ENCODE assay signal across 8 cellular contexts in genomic region chr15:41775651-41776050, GRCh38. TPM values are rescaled to one million over a fixed set of nuclear protein-coding genes. Genes with fewer than 3 reads are reported as not detected.
A peak's percentile ranks its signal among the peaks of the same experiment; 100 is the strongest.
DNase-seq lines count a peak whose midpoint lies in the region; ATAC-seq, FAIRE-seq and TF ChIP-seq lines count a peak whose summit lies in the region.

No MANE protein-coding gene starts in this region.

- H3K27me3 Mint-ChIP-seq in activated T-cell treated with anti-CD3 and anti-CD28 coated beads, Interleukin-2, amount 50 U/mL, for 4 hours (ENCODE audit: low read depth) = no peaks in the 10 kb centered on the region
- H3K27me3 Mint-ChIP-seq in activated naive CD8-positive, alpha-beta T cell treated with anti-CD3 and anti-CD28 coated beads for 36 hours = no peaks in the 10 kb centered on the region

- H3K9me3 ChIP-seq in keratinocyte (ENCODE audit: control insufficient read depth, low read depth, low read length) = no peaks in the 10 kb centered on the region
- H3K9me3 ChIP-seq in thymus (ENCODE audit: control insufficient read depth) = no peaks in the 10 kb centered on the region

- no peaks in the 10 kb centered on the region for H4K20me1 ChIP-seq in keratinocyte (ENCODE audit: control insufficient read depth, extremely low read depth, insufficient read depth, low read length)

- H3K79me2 ChIP-seq in keratinocyte (ENCODE audit: control insufficient read depth, insufficient read depth, low read length) = peaks cover 57% of the 10 kb centered on the region

- H3K36me3 Mint-ChIP-seq in activated T-cell treated with anti-CD3 and anti-CD28 coated beads, Interleukin-2, amount 50 U/mL, for 4 hours (ENCODE audit: insufficient read depth) = peaks cover 11% of the 10 kb centered on the region
- H3K36me3 Mint-ChIP-seq in activated naive CD8-positive, alpha-beta T cell treated with anti-CD3 and anti-CD28 coated beads for 36 hours = peaks cover 6% of the 10 kb centered on the region

- no peaks in the 10 kb centered on the region for H3K9me1 ChIP-seq in keratinocyte (ENCODE audit: control insufficient read depth, extremely low read depth, insufficient read depth, low read length)

- dilution Hi-C loops in keratinocyte (cut with MboI; ENCODE audit: extremely low pct_ligation_motif_present, low sequenced_read_pairs) = no loop called here

- TF ChIP-seq CTCF in keratinocyte (optimal IDR thresholded peaks at IDR 0.05 in 1 of 3, IDR thresholded peaks at IDR 0.05 in 1 of 3, conservative IDR thresholded peaks at IDR 0.05 in 1 of 3; ENCODE audit: extremely low read depth in 1 of 3, insufficient read depth in 2 of 3, low read length in 3 of 3) = no peak

- no peaks in the 10 kb centered on the region for H3K9me3 Mint-ChIP-seq in activated T-cell treated with anti-CD3 and anti-CD28 coated beads, Interleukin-2, amount 50 U/mL, for 4 hours
- no peaks in the 10 kb centered on the region for H3K9me3 Mint-ChIP-seq in activated naive CD8-positive, alpha-beta T cell treated with anti-CD3 and anti-CD28 coated beads for 36 hours

- H3K4me1 ChIP-seq in keratinocyte (ENCODE audit: control insufficient read depth, extremely low read depth, insufficient read depth, low read length) = peaks cover 59% of the 10 kb centered on the region
- H3K4me1 ChIP-seq in thymus (ENCODE audit: control insufficient read depth, insufficient read depth, low read length) = peaks cover 30% of the 10 kb centered on the region

- peak overlapping the region; percentile 84 for H3K9ac ChIP-seq in keratinocyte (ENCODE audit: control insufficient read depth, extremely low read depth, insufficient read depth, low read length)

- H3K4me2 ChIP-seq in keratinocyte (ENCODE audit: control insufficient read depth, extremely low read depth, insufficient read depth, low read depth, low read length) = peak overlapping the region; percentile 86

- no peak overlapping the region for H3K27ac Mint-ChIP-seq in activated naive CD8-positive, alpha-beta T cell treated with anti-CD3 and anti-CD28 coated beads for 36 hours

- 62% methylated on average over 2 of the region's 2 CpGs for WGBS in thymus

- no peak overlapping the region for H2AFZ ChIP-seq in keratinocyte (ENCODE audit: control insufficient read depth, low read length)

- H3K4me3 ChIP-seq in keratinocyte (ENCODE audit: control insufficient read depth in 2 of 3, extremely low read depth in 1 of 3, insufficient read depth in 2 of 3, low read depth in 1 of 3, low read length in 3 of 3) (peak overlapping the region; percentile 62 to 76 (median 72)), thymus (ENCODE audit: low read length) (peak overlapping the region; percentile 57)

- peak; percentile 98 for FAIRE-seq in keratinocyte (lab: Jason Lieb, UNC)
- FAIRE-seq in RCC 7860 (lab: Jason Lieb, UNC) = no peak

- no peak for ATAC-seq in activated T-cell treated with anti-CD3 and anti-CD28 coated beads, Interleukin-2, amount 50 U/mL, for 4 hours
- ATAC-seq in GM19455 (IDR thresholded peaks at IDR 0.05; ENCODE audit: unreplicated experiment) = no peak

- H3K27me3 ChIP-seq in keratinocyte (ENCODE audit: control insufficient read depth, extremely low read depth, insufficient read depth, low read length) (no peaks in the 10 kb centered on the region), thymus (ENCODE audit: control insufficient read depth, insufficient read depth) (no peaks in the 10 kb centered on the region)

- DNase-seq in activated T-cell treated with anti-CD3 and anti-CD28 coated beads, Interleukin-2, amount 50 U/mL, for 4 hours = no peak
- DNase-seq in activated T-cell treated with anti-CD3 and anti-CD28 coated beads, Interleukin-2, amount 50 U/mL, for 48 hours = no peak
- no peak for DNase-seq in activated naive CD8-positive, alpha-beta T cell treated with anti-CD3 and anti-CD28 coated beads for 36 hours
- DNase-seq in keratinocyte (ENCODE audit: low read depth, low spot score) (peak; percentile 93), RCC 7860 (ENCODE audit: low spot score) (no peak), NCI-H510A treated with DMSO at 0.1 percent for 48 hours (lab: John Stamatoyannopoulos, UW) (no peak)

- H3K4me1 Mint-ChIP-seq in activated T-cell treated with anti-CD3 and anti-CD28 coated beads, Interleukin-2, amount 50 U/mL, for 4 hours (ENCODE audit: low read depth) = peaks cover 63% of the 10 kb centered on the region
- peaks cover 60% of the 10 kb centered on the region for H3K4me1 Mint-ChIP-seq in activated naive CD8-positive, alpha-beta T cell treated with anti-CD3 and anti-CD28 coated beads for 36 hours

- peak overlapping the region; percentile 95 for H3K27ac ChIP-seq in keratinocyte (ENCODE audit: control insufficient read depth, insufficient read depth, low read length)
- no peak overlapping the region for H3K27ac ChIP-seq in thymus (ENCODE audit: low read depth)

- H3K4me3 Mint-ChIP-seq in activated T-cell treated with anti-CD3 and anti-CD28 coated beads, Interleukin-2, amount 50 U/mL, for 4 hours = peak overlapping the region; percentile 93
- H3K4me3 Mint-ChIP-seq in activated naive CD8-positive, alpha-beta T cell treated with anti-CD3 and anti-CD28 coated beads for 36 hours = peak overlapping the region; percentile 89

- H3K36me3 ChIP-seq in keratinocyte (ENCODE audit: control insufficient read depth in 2 of 2, extremely low read depth in 1 of 2, insufficient read depth in 2 of 2, low read length in 2 of 2) (peaks cover 0 to 5% of the 10 kb centered on the region in 2 experiments), thymus (ENCODE audit: control insufficient read depth, insufficient read depth) (no peaks in the 10 kb centered on the region)

RNA-seq across cellular contexts. Expression of gene MAPKBP1, which starts 1.4 kb away (rescaled TPM):
- 10 to 100 TPM; 21.9 to 23.3 (median 22.5) TPM for total RNA-seq in activated T-cell treated with anti-CD3 and anti-CD28 coated beads, Interleukin-2, amount 50 U/mL, for 4 hours
- 10 to 100 TPM; 13.2 to 14.2 TPM for total RNA-seq in activated naive CD8-positive, alpha-beta T cell treated with anti-CD3 and anti-CD28 coated beads for 36 hours
- polyA plus RNA-seq in keratinocyte = 11.3 to 22.2 TPM (median 18.3 TPM) in 3 replicates
- 9.8 TPM for polyA plus RNA-seq in keratinocyte (2011; ENCODE audit: low read depth)
- 7.7 and 34.7 TPM in 2 replicates for polyA plus RNA-seq in keratinocyte (2011; cell fraction: cytosol; rRNA removed)
- 72.2 and 89.6 TPM in 2 replicates for polyA plus RNA-seq in keratinocyte (2011; cell fraction: nucleus; rRNA removed)
- 20.7 and 24.2 TPM in 2 replicates for polyA plus RNA-seq in keratinocyte (2012; ENCODE audit: low replicate concordance)
- polyA minus RNA-seq in keratinocyte = 61.9 to 98.7 TPM (median 65.0 TPM) in 3 replicates
- 18.2 TPM for polyA minus RNA-seq in keratinocyte (2011; cell fraction: cytosol; rRNA and poly(A)+ RNA removed)
- polyA minus RNA-seq in keratinocyte (2011; cell fraction: nucleus; rRNA and poly(A)+ RNA removed) = 61.8 and 96.3 TPM in 2 replicates
- polyA plus RNA-seq in thymus = 8.1 TPM

RNA-seq across cellular contexts. Expression of gene JMJD7, which starts 52.2 kb away (rescaled TPM):
- 10 to 100 TPM in 1 of 3 donors, 1 to 10 TPM in 2; 8.4 to 11.7 (median 8.8) TPM for total RNA-seq in activated T-cell treated with anti-CD3 and anti-CD28 coated beads, Interleukin-2, amount 50 U/mL, for 4 hours
- total RNA-seq in activated naive CD8-positive, alpha-beta T cell treated with anti-CD3 and anti-CD28 coated beads for 36 hours = 10 to 100 TPM in 1 of 2 experiments, 1 to 10 TPM in 1; 9.4 to 10.9 TPM
- polyA plus RNA-seq in keratinocyte (7.8 to 8.2 TPM (median 7.8 TPM) in 3 replicates), thymus (15.6 TPM)
- polyA plus RNA-seq in keratinocyte (2011; ENCODE audit: low read depth) = 7.2 TPM
- 3.0 and 5.2 TPM in 2 replicates for polyA plus RNA-seq in keratinocyte (2011; cell fraction: cytosol; rRNA removed)
- polyA plus RNA-seq in keratinocyte (2011; cell fraction: nucleus; rRNA removed) = 2.9 and 5.3 TPM in 2 replicates
- polyA plus RNA-seq in keratinocyte (2012; ENCODE audit: low replicate concordance) = 9.4 and 11.9 TPM in 2 replicates
- polyA minus RNA-seq in keratinocyte = 2.1 to 5.8 TPM (median 3.3 TPM) in 3 replicates
- polyA minus RNA-seq in keratinocyte (2011; cell fraction: cytosol; rRNA and poly(A)+ RNA removed) = 5.2 TPM
- 1.8 TPM in 1 of 2 replicates, not detected in the other for polyA minus RNA-seq in keratinocyte (2011; cell fraction: nucleus; rRNA and poly(A)+ RNA removed)
